Comparison of ENCODE assay signal across 22 cellular contexts in the genomic region with DNA sequence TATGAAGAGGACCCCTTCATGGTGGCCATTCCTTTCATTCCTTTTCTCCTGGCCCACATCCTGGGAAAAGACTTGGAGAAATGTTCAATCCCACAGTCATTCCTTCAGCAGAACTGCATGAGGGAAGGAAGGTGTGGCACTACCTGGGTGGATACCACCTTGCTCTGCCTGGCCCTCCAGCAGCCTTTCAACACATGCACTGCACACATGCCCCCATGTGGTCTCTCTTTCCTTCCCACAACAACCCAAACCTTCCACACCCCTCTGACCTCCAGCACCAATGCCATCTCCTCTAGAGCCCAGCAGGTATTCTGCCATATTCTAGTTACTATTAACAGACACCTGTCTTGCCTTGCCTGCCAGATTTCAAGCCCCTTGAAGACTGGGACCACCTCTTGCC.
"Had no signal": no experiment of that assay in that cellular context is flagged by ENCODE, and none has a peak within 500 bp of the region (broad histone marks: within the 10 kb centered on the region; RNA-seq: fewer than 3 reads in every experiment).

No MANE protein-coding gene starts in this region.

- H3K4me2 ChIP-seq: neural progenitor cell had no signal

- H3K4me1 ChIP-seq: colonic mucosa, neural progenitor cell, psoas muscle, suprapubic skin, transverse colon, vagina had no signal

- H3K36me3 ChIP-seq: neural progenitor cell had no signal

- H2AFZ ChIP-seq: neural progenitor cell had no signal

- ATAC-seq: body of pancreas; left lobe of liver; psoas muscle; stimulated activated naive CD8-positive, alpha-beta T cell treated with anti-CD3 and anti-CD28 coated beads, Interleukin-15, amount 100 ng/mL, for 72 hours had no signal

- H3K27me3 Mint-ChIP-seq: activated CD4-positive, alpha-beta T cell treated with anti-CD3 and anti-CD28 coated beads, Interleukin-2, amount 10 ng/mL, durations not matched to agents 24 days and 14 days; memory B cell; stimulated activated naive CD8-positive, alpha-beta T cell treated with anti-CD3 and anti-CD28 coated beads, Interleukin-15, amount 100 ng/mL, for 72 hours had no signal

- H3K27ac ChIP-seq: body of pancreas, colonic mucosa, neural progenitor cell, psoas muscle, right lobe of liver, suprapubic skin, transverse colon, vagina had no signal

- H3K27ac Mint-ChIP-seq: activated CD4-positive, alpha-beta T cell treated with anti-CD3 and anti-CD28 coated beads, Interleukin-2, amount 10 ng/mL, durations not matched to agents 24 days and 14 days; activated T-helper 2 cell treated with anti-CD3 and anti-CD28 coated beads, Interferon-gamma antibody, Interleukin-2, Interleukin-4, amounts not matched to agents 10 μg/mL and 5 μg/mL and 100 μg/mL, durations not matched to agents 14 hours and 24 hours and 36 hours; neural progenitor cell had no signal

- H3K4me3 ChIP-seq: body of pancreas, colonic mucosa, neural progenitor cell, psoas muscle, right lobe of liver, suprapubic skin, transverse colon, vagina had no signal

- H3K9me3 ChIP-seq: body of pancreas, colonic mucosa, psoas muscle, right lobe of liver, suprapubic skin, transverse colon, vagina had no signal

- H3K4me3 Mint-ChIP-seq: activated CD4-positive, alpha-beta T cell treated with anti-CD3 and anti-CD28 coated beads, Interleukin-2, amount 10 ng/mL, durations not matched to agents 24 days and 14 days; memory B cell; neural progenitor cell; stimulated activated naive CD8-positive, alpha-beta T cell treated with anti-CD3 and anti-CD28 coated beads, Interleukin-15, amount 100 ng/mL, for 72 hours had no signal

- H3K27me3 ChIP-seq: body of pancreas, colonic mucosa, neural progenitor cell, right lobe of liver, suprapubic skin, transverse colon, vagina had no signal

- H3K9ac ChIP-seq: neural progenitor cell had no signal

- H3K4me1 Mint-ChIP-seq: activated CD4-positive, alpha-beta T cell treated with anti-CD3 and anti-CD28 coated beads, Interleukin-2, amount 10 ng/mL, durations not matched to agents 24 days and 14 days; memory B cell; neural progenitor cell had no signal

- H3K9me3 Mint-ChIP-seq: activated CD4-positive, alpha-beta T cell treated with anti-CD3 and anti-CD28 coated beads, Interleukin-2, amount 10 ng/mL, durations not matched to agents 24 days and 14 days; activated T-helper 2 cell treated with anti-CD3 and anti-CD28 coated beads, Interferon-gamma antibody, Interleukin-2, Interleukin-4, amounts not matched to agents 10 μg/mL and 5 μg/mL and 100 μg/mL, durations not matched to agents 14 hours and 24 hours and 36 hours; memory B cell; neural progenitor cell; stimulated activated naive CD8-positive, alpha-beta T cell treated with anti-CD3 and anti-CD28 coated beads, Interleukin-15, amount 100 ng/mL, for 72 hours had no signal

- DNase-seq: activated CD4-positive, alpha-beta T cell treated with anti-CD3 and anti-CD28 coated beads, Interleukin-2, amount 10 ng/mL, durations not matched to agents 24 days and 14 days; activated CD4-positive, CD25-positive, alpha-beta regulatory T cell; activated naive CD4-positive, alpha-beta T cell treated with anti-CD3 and anti-CD28 coated beads, Interleukin-2, amount 50 U/mL, for 16 hours; body of pancreas; central memory CD4-positive, alpha-beta T cell; colonic mucosa; kidney; psoas muscle; right lobe of liver; small intestine; stimulated activated CD4-positive, alpha-beta T cell treated with anti-CD3 and anti-CD28 coated beads, Interleukin-15, amount 100 ng/mL, for 24 hours; stimulated activated CD4-positive, alpha-beta T cell treated with anti-CD3 and anti-CD28 coated beads, Interleukin-2, amount 100 ng/mL, for 48 hours; stimulated activated naive CD8-positive, alpha-beta T cell treated with anti-CD3 and anti-CD28 coated beads, Interleukin-15, amount 100 ng/mL, for 72 hours; SW 1271; T-helper 9 cell; transverse colon had no signal
